8 cellular contexts compared by ENCODE assay signal in genomic region chr4:2962099-2962455, GRCh38. TPM values are rescaled to one million over a fixed set of nuclear protein-coding genes. Genes with fewer than 3 reads are reported as not detected.
A peak's percentile ranks its signal among the peaks of the same experiment; 100 is the strongest.
DNase-seq lines count a peak whose midpoint lies in the region; ATAC-seq, FAIRE-seq and TF ChIP-seq lines count a peak whose summit lies in the region.

No MANE protein-coding gene starts in this region.

- TF ChIP-seq POLR2A in stomach (IDR thresholded peaks at IDR 0.05) (no peak), H54 (IDR thresholded peaks at IDR 0.05; ENCODE audit: low read depth, low read length) (no peak)

- H3K9ac ChIP-seq in liver (ENCODE audit: low read depth in 1 of 2, low read length in 2 of 2), result peak overlapping the region; percentile 45 to 79

- H3K36me3 ChIP-seq in liver (ENCODE audit: control insufficient read depth in 4 of 4, insufficient read depth in 3 of 4, low read depth in 1 of 4, low read length in 3 of 4) (peaks cover 3 to 7% (median 5%) of the 10 kb centered on the region in 4 donors), stomach (peaks cover 0 to 19% (median 14%) of the 10 kb centered on the region in 4 donors)

- no peak for TF ChIP-seq EP300 in stomach (IDR thresholded peaks at IDR 0.05)

- peak overlapping the region; percentile 90 for H3K27ac Mint-ChIP-seq in activated naive CD4-positive, alpha-beta T cell treated with anti-CD3 and anti-CD28 coated beads, Interleukin-2, amount 10 ng/mL, durations not matched to agents 7 days and 5 days

- DNase-seq in DMS53 (lab: John Stamatoyannopoulos, UW) (peak; percentile 75), stomach (no peak), iPS-NIHi11 (ENCODE audit: low spot score) (no peak), H54 (ENCODE audit: insufficient read length, low spot score) (no peak)
- peak; percentile 62 for DNase-seq in Jurkat, Clone E6-1 (ENCODE audit: low read depth, low spot score)
- DNase-seq in activated naive CD4-positive, alpha-beta T cell treated with anti-CD3 and anti-CD28 coated beads, Interleukin-2, amount 10 ng/mL, durations not matched to agents 7 days and 5 days, result peak; percentile 61

- H3K36me3 Mint-ChIP-seq in activated naive CD4-positive, alpha-beta T cell treated with anti-CD3 and anti-CD28 coated beads, Interleukin-2, amount 10 ng/mL, durations not matched to agents 7 days and 5 days, result peaks cover 18% of the 10 kb centered on the region

- CTCF ChIA-PET in activated naive CD4-positive, alpha-beta T cell treated with anti-CD3 and anti-CD28 coated beads, Interleukin-2, amount 10 ng/mL, durations not matched to agents 7 days and 5 days (lab: Charles Lee), result interaction anchor here (1.1 to 1.9 kb wide), 4 partner anchors 8 to 80 kb away, joined by 3 to 7 read pairs (median 6); no protein-coding TSS in a partner anchor

- H3K4me1 ChIP-seq in liver (ENCODE audit: control insufficient read depth in 4 of 4, insufficient read depth in 4 of 4, low read length in 3 of 4), result peaks cover 6 to 24% (median 15%) of the 10 kb centered on the region in 4 donors
- H3K4me1 ChIP-seq in stomach, result peaks cover 21 to 58% (median 37%) of the 10 kb centered on the region in 4 donors

- peak overlapping the region; percentile 94 for H3K4me3 ChIP-seq in Jurkat, Clone E6-1 (ENCODE audit: low read length)
- peak overlapping the region; percentile 72 to 98 (median 95) for H3K4me3 ChIP-seq in liver (ENCODE audit: low read depth in 1 of 3, low read length in 3 of 3)
- peak overlapping the region; percentile 84 to 98 (median 90) for H3K4me3 ChIP-seq in stomach

- intact Hi-C loops in stomach (cut with DNase I; ENCODE audit: low total_unique reads), result no loop called here

- ATAC-seq in GM19351 (IDR thresholded peaks at IDR 0.05; ENCODE audit: unreplicated experiment), result no peak

- H3K27me3 ChIP-seq in liver (ENCODE audit: control insufficient read depth in 4 of 4, insufficient read depth in 4 of 4, low read length in 3 of 4) (no peaks in the 10 kb centered on the region), stomach (no peaks in the 10 kb centered on the region)

- WGBS in liver, result 32% methylated on average over 7 of the region's 7 CpGs
- whole genome bisulfite sequencing in stomach, 5 donors, result 3 to 15% (median 5%) methylated on average over 4 to 7 of the region's 7 CpGs

- H3K27ac ChIP-seq in liver (ENCODE audit: low read depth in 1 of 2, low read length in 2 of 2), result no peak overlapping the region
- peak overlapping the region in 3 of 5 donors; percentile 89 to 90 (median 89) for H3K27ac ChIP-seq in stomach

- H3K9me3 Mint-ChIP-seq in activated naive CD4-positive, alpha-beta T cell treated with anti-CD3 and anti-CD28 coated beads, Interleukin-2, amount 10 ng/mL, durations not matched to agents 7 days and 5 days, result no peaks in the 10 kb centered on the region

- TF ChIP-seq CTCF in liver (IDR thresholded peaks at IDR 0.05; ENCODE audit: low read depth, low read length, missing input control) (no peak), stomach (IDR thresholded peaks at IDR 0.05) (no peak)

- FAIRE-seq in H54 (lab: Jason Lieb, UNC), result no peak

- TF ChIP-seq RAD21 in liver (IDR thresholded peaks at IDR 0.05), result no peak

- peak overlapping the region; percentile 80 for H3K4me3 Mint-ChIP-seq in activated naive CD4-positive, alpha-beta T cell treated with anti-CD3 and anti-CD28 coated beads, Interleukin-2, amount 10 ng/mL, durations not matched to agents 7 days and 5 days

- no peaks in the 10 kb centered on the region for H3K9me3 ChIP-seq in liver (ENCODE audit: control insufficient read depth in 4 of 4, low read length in 3 of 4)
- H3K9me3 ChIP-seq in stomach, result no peaks in the 10 kb centered on the region

- peaks cover 47% of the 10 kb centered on the region for H3K4me1 Mint-ChIP-seq in activated naive CD4-positive, alpha-beta T cell treated with anti-CD3 and anti-CD28 coated beads, Interleukin-2, amount 10 ng/mL, durations not matched to agents 7 days and 5 days

- H3K27me3 Mint-ChIP-seq in activated naive CD4-positive, alpha-beta T cell treated with anti-CD3 and anti-CD28 coated beads, Interleukin-2, amount 10 ng/mL, durations not matched to agents 7 days and 5 days, result peaks cover 3% of the 10 kb centered on the region

TF ChIP-seq in liver, 16 proteins besides CTCF, POLR2A, EP300 and RAD21:
- TF ChIP-seq GABPA (IDR thresholded peaks at IDR 0.05 in 1 of 2, conservative IDR thresholded peaks at IDR 0.05 in 1 of 2) (no peak), YY1 (IDR thresholded peaks at IDR 0.05) (no peak), RXRA (IDR thresholded peaks at IDR 0.05) (no peak)

RNA-seq across cellular contexts. Expression of gene NOP14, which starts 1.1 kb away (rescaled TPM):
- polyA plus RNA-seq in Jurkat, Clone E6-1 (2012; ENCODE audit: insufficient read depth, insufficient read length), result 70.7 TPM
- total RNA-seq in liver, result 10 to 100 TPM; 10.5 to 22.9 TPM
- polyA plus RNA-seq in liver, result 10 to 100 TPM; 12.6 to 16.2 TPM
- 10 to 100 TPM; 11.7 to 68.7 (median 18.7) TPM for total RNA-seq in stomach
- 10 to 100 TPM; 12.7 to 18.6 (median 17.6) TPM for polyA plus RNA-seq in stomach

RNA-seq across cellular contexts. Expression of gene GRK4, which starts 1.3 kb away (rescaled TPM):
- 7.8 TPM for polyA plus RNA-seq in Jurkat, Clone E6-1 (2012; ENCODE audit: insufficient read depth, insufficient read length)
- total RNA-seq in liver, result 1 to 10 TPM; 2.0 to 2.2 TPM
- 1 to 10 TPM; 1.0 to 1.6 TPM for polyA plus RNA-seq in liver
- 10 to 100 TPM in 1 of 5 donors, 1 to 10 TPM in 3, under 1 TPM in 1; 0.58 to 11.9 (median 4.6) TPM for total RNA-seq in stomach
- 1 to 10 TPM; 2.8 to 6.6 (median 5.5) TPM for polyA plus RNA-seq in stomach

Comparison
In these comparisons a context has a peak if more than half of its experiments do, and no peak if none do; other contexts are left out.
1. DNase-seq: peak in DMS53 (single experiment), Jurkat, Clone E6-1 (single experiment) and activated naive CD4-positive, alpha-beta T cell treated with anti-CD3 and anti-CD28 coated beads, Interleukin-2, amount 10 ng/mL, durations not matched to agents 7 days and 5 days (single experiment); none in stomach (single experiment), iPS-NIHi11 (single experiment) and H54 (single experiment).
2. H3K27ac ChIP-seq: peak in stomach (3 of 5); none in liver (0 of 2).
3. Peak in every context shown above with its lines, with median percentiles within 50 percentile points of each other: H3K4me3 ChIP-seq.